Comparison of ENCODE assay signal across 8 cellular contexts in genomic region chr19:9793051-9793591, GRCh38. TPM values are rescaled to one million over a fixed set of nuclear protein-coding genes. Genes with fewer than 3 reads are reported as not detected.
A peak's percentile ranks its signal among the peaks of the same experiment; 100 is the strongest.
DNase-seq lines count a peak whose midpoint lies in the region; ATAC-seq and TF ChIP-seq lines count a peak whose summit lies in the region.

No MANE protein-coding gene starts in this region.

- peaks cover 38% of the 10 kb centered on the region; the same call in 1 of the 2 replicates for H3F3A ChIP-seq in PC-9 (ENCODE audit: insufficient read depth, low read depth)

- H3K79me2 ChIP-seq in PC-9 (ENCODE audit: low read depth), result no peaks in the 10 kb centered on the region

- H3K4me3 ChIP-seq in PC-9 (peak overlapping the region; percentile 38; the same call in 1 of the 2 replicates), upper lobe of right lung (peak overlapping the region; percentile 56)

- H3K27me3 ChIP-seq in PC-9 (ENCODE audit: insufficient read depth, low read depth), result no peaks in the 10 kb centered on the region
- no peaks in the 10 kb centered on the region for H3K27me3 ChIP-seq in upper lobe of right lung

- CTCF ChIA-PET in PC-9 (lab: Charles Lee), result no interaction called here

- H3K27me3 Mint-ChIP-seq in activated naive CD8-positive, alpha-beta T cell, result no peaks in the 10 kb centered on the region

- no peak overlapping the region for H3K27ac ChIP-seq in PC-9
- peak overlapping the region; percentile 67 for H3K27ac ChIP-seq in upper lobe of right lung

- H3K36me3 Mint-ChIP-seq in activated naive CD8-positive, alpha-beta T cell, result no peaks in the 10 kb centered on the region

- H3K36me3 ChIP-seq in PC-9 (ENCODE audit: low read depth) (no peaks in the 10 kb centered on the region), upper lobe of right lung (no peaks in the 10 kb centered on the region)

- intact Hi-C loops in PC-9 (cut with micrococcal nuclease; ENCODE audit: unreplicated experiment) (loop anchor here (5.0 to 10.0 kb wide), 2 partner anchors 478 to 586 kb away; no protein-coding TSS in a partner anchor), cardiac septum (cut with DNase I) (loop anchor here (2.0 to 10.0 kb wide), 4 partner anchors 172 to 648 kb away; partner anchors contain the start of genes ZNF266, ZNF317 and ZNF561), posterior vena cava (cut with DNase I) (loop anchor here in 1 of 2 donors (5.0 to 10.0 kb wide), 3 partner anchors 171 to 588 kb away; partner anchors contain the start of gene ZNF561), upper lobe of right lung (cut with DNase I) (no loop called here)

- BruUV-seq in PC-9 (replicated peaks; lab: Mats Ljungman, UMichigan), result TSS peak; percentile 47

- no peak overlapping the region for H2AFZ ChIP-seq in PC-9

- TF ChIP-seq CTCF in PC-9 (conservative IDR thresholded peaks at IDR 0.05) (no peak), upper lobe of right lung (IDR thresholded peaks at IDR 0.05) (no peak)

- no peak for DNase-seq in PC-9
- peak; percentile 80 for DNase-seq in cardiac septum (ENCODE audit: low spot score)
- DNase-seq in posterior vena cava (ENCODE audit: low spot score), result peak; percentile 90
- DNase-seq in upper lobe of right lung, result peak; percentile 86
- DNase-seq in DMS79 treated with DMSO at 0.1 percent for 48 hours (lab: John Stamatoyannopoulos, UW), result no peak
- DNase-seq in cerebellar nuclear complex (lab: John Stamatoyannopoulos, UW), result no peak

- peaks cover 4% of the 10 kb centered on the region for H3K9me3 Mint-ChIP-seq in activated naive CD8-positive, alpha-beta T cell (ENCODE audit: low read depth)

- H3K9me3 ChIP-seq in PC-9 (ENCODE audit: insufficient read depth, low read depth) (0 out of 2 replicates have a peak, but pooled peaks cover 3% of the 10 kb centered on the region), upper lobe of right lung (no peaks in the 10 kb centered on the region)

- peaks cover 25% of the 10 kb centered on the region for H3K4me1 Mint-ChIP-seq in activated naive CD8-positive, alpha-beta T cell (ENCODE audit: low read depth)

- H3K4me2 ChIP-seq in PC-9, result peak overlapping the region; percentile 55; the same call in 1 of the 2 replicates

- H3K4me1 ChIP-seq in PC-9 (replicated peaks; ENCODE audit: insufficient read depth) (peaks cover 32% of the 10 kb centered on the region), upper lobe of right lung (peaks cover 5% of the 10 kb centered on the region)

- ATAC-seq in GM18868 (IDR thresholded peaks at IDR 0.05; ENCODE audit: unreplicated experiment), result peak; percentile 11
- ATAC-seq in upper lobe of right lung, result peak; percentile 5

- POLR2A ChIA-PET in PC-9 (lab: Charles Lee; ENCODE audit: unreplicated experiment), result interaction anchor here (0.5 kb wide), 1 partner anchor 30 kb away, joined by 4 read pairs; no protein-coding TSS in a partner anchor

- H3K9me2 ChIP-seq in PC-9 (ENCODE audit: insufficient read depth), result no peaks in the 10 kb centered on the region

- peak overlapping the region; percentile 91 for H3K4me3 Mint-ChIP-seq in activated naive CD8-positive, alpha-beta T cell

- H3K27ac Mint-ChIP-seq in activated naive CD8-positive, alpha-beta T cell, result peak overlapping the region; percentile 85

- H4K20me1 ChIP-seq in PC-9 (ENCODE audit: insufficient read depth), result no peaks in the 10 kb centered on the region

RNA-seq across cellular contexts. Expression of gene ZNF846, which starts 24.6 kb away (rescaled TPM):
- 8.3 and 9.6 TPM in 2 replicates for total RNA-seq in PC-9 (2021)
- 10.5 TPM for total RNA-seq in cardiac septum
- total RNA-seq in posterior vena cava, result 10 to 100 TPM; 13.5 to 18.2 TPM
- 10.2 TPM for total RNA-seq in upper lobe of right lung

RNA-seq across cellular contexts. Expression of gene FBXL12, which starts 25.8 kb away (rescaled TPM):
- 30.7 and 35.8 TPM in 2 replicates for total RNA-seq in PC-9 (2021)
- total RNA-seq in cardiac septum, result 17.0 TPM
- total RNA-seq in posterior vena cava, result 10 to 100 TPM; 18.5 to 19.0 TPM
- total RNA-seq in upper lobe of right lung, result 21.5 TPM

RNA-seq across cellular contexts. Expression of gene UBL5, which starts 34.6 kb away (rescaled TPM):
- total RNA-seq in PC-9 (2021), result 400 and 403 TPM in 2 replicates
- 422 TPM for total RNA-seq in cardiac septum
- total RNA-seq in posterior vena cava, result 100 to 1,000 TPM; 260 to 295 TPM
- total RNA-seq in upper lobe of right lung, result 220 TPM

RNA-seq across cellular contexts. Expression of gene PIN1, which starts 42.0 kb away (rescaled TPM):
- total RNA-seq in PC-9 (2021), result 72.2 and 74.1 TPM in 2 replicates
- total RNA-seq in cardiac septum, result 93.5 TPM
- 10 to 100 TPM; 54.0 to 62.4 TPM for total RNA-seq in posterior vena cava
- total RNA-seq in upper lobe of right lung, result 50.3 TPM

Comparison
In these comparisons a context has a peak if more than half of its experiments do, and no peak if none do; other contexts are left out.
1. DNase-seq: peak in cardiac septum (single experiment), posterior vena cava (single experiment) and upper lobe of right lung (single experiment); none in PC-9 (0 of 2), DMS79 treated with DMSO at 0.1 percent for 48 hours (single experiment) and cerebellar nuclear complex (0 of 2).